19 cellular contexts compared by ENCODE assay signal in genomic region chr4:38386654-38387188, GRCh38.
DNase-seq lines count a peak whose midpoint lies in the region; ATAC-seq and TF ChIP-seq lines count a peak whose summit lies in the region.
"Had no signal": no experiment of that assay in that cellular context is flagged by ENCODE, and none has a peak within 500 bp of the region (broad histone marks: within the 10 kb centered on the region; RNA-seq: fewer than 3 reads in every experiment).

No MANE protein-coding gene starts in this region.

- no peaks in the 10 kb centered on the region for H3K27me3 ChIP-seq in body of pancreas
- no peaks in the 10 kb centered on the region for H3K27me3 ChIP-seq in transverse colon
- H3K27me3 ChIP-seq: SJSA1 had no signal

- intact Hi-C loops in body of pancreas (cut with DNase I) (no loop called here), transverse colon (cut with DNase I; ENCODE audit: low total_unique reads) (no loop called here)

- WGBS in body of pancreas, 2 donors: 23 to 24% methylated on average over 2 of the region's 2 CpGs
- 45 to 63% methylated on average over 1 to 2 of the region's 2 CpGs for WGBS in transverse colon (ENCODE audit: low coverage in 1 of 2), 2 donors

- in situ Hi-C loops in transverse colon (cut with MboI; ENCODE audit: low pct_ligation_motif_present in 1 of 4, low pct_unique_long_range_greater_than_20kb in 1 of 4, low sequenced_read_pairs in 3 of 4): no loop called here

- H3K9me3 ChIP-seq in body of pancreas (no peaks in the 10 kb centered on the region), transverse colon (no peaks in the 10 kb centered on the region)
- H3K9me3 ChIP-seq: SJSA1 had no signal

- H3K4me3 ChIP-seq in body of pancreas (no peak overlapping the region), transverse colon (no peak overlapping the region)
- H3K4me3 ChIP-seq: GM12878, SJSA1 had no signal

- H3K27ac ChIP-seq in body of pancreas (peak overlapping the region; percentile 20 to 91 (median 76)), transverse colon (peak overlapping the region; percentile 70 to 76 (median 75))
- H3K27ac ChIP-seq: 22Rv1, SJSA1 had no signal

- TF ChIP-seq EP300 in transverse colon (IDR thresholded peaks at IDR 0.05; ENCODE audit: low read depth): no peak

- DNase-seq in DMS53 (lab: John Stamatoyannopoulos, UW): peak; percentile 62
- DNase-seq in DMS53 treated with DMSO at 0.1 percent for 48 hours (lab: John Stamatoyannopoulos, UW; ENCODE audit: unreplicated experiment): no peak
- DNase-seq in body of pancreas: no peak
- peak; percentile 7 for DNase-seq in midbrain (lab: John Stamatoyannopoulos, UW)
- no peak for DNase-seq in transverse colon
- DNase-seq in OCI-M2 (lab: John Stamatoyannopoulos, UW; ENCODE audit: unreplicated experiment): no peak
- DNase-seq in GOT3 (lab: John Stamatoyannopoulos, UW): no peak
- DNase-seq in NCI-H1105 (lab: John Stamatoyannopoulos, UW): no peak
- DNase-seq: activated CD4-positive, alpha-beta T cell treated with anti-CD3 and anti-CD28 coated beads, Interleukin-2, amount 10 ng/mL, durations not matched to agents 24 days and 14 days; activated CD8-positive, alpha-beta memory T cell treated with anti-CD3 and anti-CD28 coated beads, Interleukin-2, amount 10 ng/mL, durations not matched to agents 7 days and 5 days; AML-193; H7; MM.1S; NCI-H1694; NK-92 treated with Interleukin-12 subunit alpha and Interleukin-12 subunit beta, amount 100 ng/mL, for 24 hours had no signal

- H3K36me3 ChIP-seq in body of pancreas (replicated peaks in 1 of 2; ENCODE audit: insufficient read depth in 1 of 2, low read depth in 2 of 2) (no peaks in the 10 kb centered on the region), transverse colon (no peaks in the 10 kb centered on the region)
- H3K36me3 ChIP-seq: SJSA1 had no signal

- TF ChIP-seq POLR2A in body of pancreas (IDR thresholded peaks at IDR 0.05) (no peak), transverse colon (IDR thresholded peaks at IDR 0.05) (no peak)

- no peak for ATAC-seq in body of pancreas
- ATAC-seq: activated CD8-positive, alpha-beta memory T cell treated with anti-CD3 and anti-CD28 coated beads, Interleukin-2, amount 10 ng/mL, durations not matched to agents 7 days and 5 days; GM12878; natural killer cell treated with Interleukin-12 subunit alpha and Interleukin-12 subunit beta and Interleukin-15 and Interleukin-18, amount 100 ng/mL, for 72 hours had no signal

- TF ChIP-seq CTCF in body of pancreas (IDR thresholded peaks at IDR 0.05) (no peak), transverse colon (IDR thresholded peaks at IDR 0.05) (no peak)

- H3K4me1 ChIP-seq in body of pancreas (peaks cover 51% of the 10 kb centered on the region), transverse colon (peaks cover 0 to 47% (median 18%) of the 10 kb centered on the region in 4 donors)
- H3K4me1 ChIP-seq: SJSA1 had no signal

Comparison
In these comparisons a context has a peak if more than half of its experiments do, and no peak if none do; other contexts are left out.
1. DNase-seq: peak in DMS53 (single experiment) and midbrain (single experiment); none in DMS53 treated with DMSO at 0.1 percent for 48 hours (single experiment), body of pancreas (0 of 4), transverse colon (single experiment), OCI-M2 (single experiment), GOT3 (single experiment) and NCI-H1105 (single experiment).